Comparison of ENCODE assay signal across 12 cellular contexts in the genomic region with DNA sequence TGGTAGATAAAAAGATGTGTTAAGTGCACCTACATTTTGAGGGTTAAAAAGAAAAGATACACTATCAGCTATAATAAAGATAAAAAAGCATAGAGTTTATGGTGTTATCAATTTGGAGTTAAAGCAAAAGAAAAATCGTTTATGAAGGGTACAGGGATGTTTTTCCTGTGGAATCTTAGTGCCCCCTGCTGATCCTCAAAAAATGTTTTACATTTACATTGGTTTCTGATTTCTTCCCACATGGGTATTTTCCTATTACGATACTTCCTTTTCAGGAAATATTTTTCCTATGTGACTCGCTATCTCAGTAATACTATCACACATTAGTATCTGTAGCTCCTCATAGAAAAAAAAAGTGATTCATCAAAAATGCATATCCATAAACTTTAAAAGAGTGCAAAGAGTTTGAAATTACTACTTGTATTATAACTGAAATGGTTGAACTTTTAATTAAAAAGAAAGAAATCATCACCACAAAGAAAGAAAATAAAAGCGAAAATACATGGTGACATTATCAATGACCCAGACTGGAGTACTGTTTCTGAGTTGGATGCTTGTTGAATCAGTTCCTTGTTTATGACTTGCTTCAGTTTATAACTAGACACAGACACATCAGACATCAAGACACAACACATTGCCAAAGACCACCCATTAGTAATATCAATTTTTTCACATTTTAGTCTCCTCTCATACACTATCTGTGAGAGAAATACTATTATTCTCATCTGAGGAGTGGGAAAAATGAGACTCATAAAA.
A peak's percentile ranks its signal among the peaks of the same experiment; 100 is the strongest.
DNase-seq lines count a peak whose midpoint lies in the region; ATAC-seq, FAIRE-seq and TF ChIP-seq lines count a peak whose summit lies in the region.
"Had no signal": no experiment of that assay in that cellular context is flagged by ENCODE, and none has a peak within 500 bp of the region (broad histone marks: within the 10 kb centered on the region; RNA-seq: fewer than 3 reads in every experiment).

No MANE protein-coding gene starts in this region.

- H3K4me3 Mint-ChIP-seq in glutamatergic neuron (ENCODE audit: unreplicated experiment) = no peak overlapping the region
- H3K4me3 Mint-ChIP-seq: activated CD4-positive, alpha-beta T cell treated with anti-CD3 and anti-CD28 coated beads, Interleukin-2, amount 10 ng/mL, durations not matched to agents 24 days and 14 days; neural crest cell had no signal

- DNase-seq in RCC 7860 (ENCODE audit: low spot score) (peak; percentile 29), glutamatergic neuron (no peak), cerebellar nuclear complex (lab: John Stamatoyannopoulos, UW) (no peak), retina (no peak)
- DNase-seq: activated CD4-positive, alpha-beta T cell treated with anti-CD3 and anti-CD28 coated beads, Interleukin-2, amount 10 ng/mL, durations not matched to agents 24 days and 14 days; effector CD8-positive, alpha-beta T cell had no signal

- H3K27me3 Mint-ChIP-seq in glutamatergic neuron (ENCODE audit: unreplicated experiment) = no peaks in the 10 kb centered on the region
- H3K27me3 Mint-ChIP-seq: activated CD4-positive, alpha-beta T cell treated with anti-CD3 and anti-CD28 coated beads, Interleukin-2, amount 10 ng/mL, durations not matched to agents 24 days and 14 days had no signal

- peak; percentile 55 for ATAC-seq in HG03108 (IDR thresholded peaks at IDR 0.05; ENCODE audit: unreplicated experiment)
- ATAC-seq in GM19035 (IDR thresholded peaks at IDR 0.05; ENCODE audit: unreplicated experiment) = no peak
- ATAC-seq in GM19395 (IDR thresholded peaks at IDR 0.05; ENCODE audit: unreplicated experiment) = no peak
- ATAC-seq: HepG2 had no signal

- peaks cover 3% of the 10 kb centered on the region for H3K4me1 Mint-ChIP-seq in glutamatergic neuron (ENCODE audit: low read depth, unreplicated experiment)
- H3K4me1 Mint-ChIP-seq: activated CD4-positive, alpha-beta T cell treated with anti-CD3 and anti-CD28 coated beads, Interleukin-2, amount 10 ng/mL, durations not matched to agents 24 days and 14 days; neural crest cell had no signal

- peak; percentile 71 for FAIRE-seq in RCC 7860 (lab: Jason Lieb, UNC)
- FAIRE-seq: HepG2 had no signal

- no peak overlapping the region for H3K27ac ChIP-seq in C4-2B

- peaks cover 1% of the 10 kb centered on the region for H3K9me3 Mint-ChIP-seq in glutamatergic neuron (ENCODE audit: unreplicated experiment)
- H3K9me3 Mint-ChIP-seq: neural crest cell had no signal

- peaks cover 12% of the 10 kb centered on the region for H3K36me3 Mint-ChIP-seq in glutamatergic neuron (ENCODE audit: unreplicated experiment)

- TF ChIP-seq CTCF in C4-2B (conservative IDR thresholded peaks at IDR 0.05) (peak; percentile 40), glutamatergic neuron (IDR thresholded peaks at IDR 0.05; ENCODE audit: partially characterized antibody, unreplicated experiment) (peak; percentile 17)

- no peak overlapping the region for H3K27ac Mint-ChIP-seq in glutamatergic neuron (ENCODE audit: unreplicated experiment)
- H3K27ac Mint-ChIP-seq: activated CD4-positive, alpha-beta T cell treated with anti-CD3 and anti-CD28 coated beads, Interleukin-2, amount 10 ng/mL, durations not matched to agents 24 days and 14 days had no signal
